ENCODE assay signal across 8 cellular contexts in genomic region chr5:10306806-10307205, GRCh38. TPM values are rescaled to one million over a fixed set of nuclear protein-coding genes. Genes with fewer than 3 reads are reported as not detected.
DNase-seq lines count a peak whose midpoint lies in the region; ATAC-seq and TF ChIP-seq lines count a peak whose summit lies in the region.

No MANE protein-coding gene starts in this region.

- CTCF ChIA-PET in A673 (lab: Charles Lee), result no interaction called here
- CTCF ChIA-PET in mammary epithelial cell (lab: Charles Lee; ENCODE audit: low non-redundant PET), result no interaction called here

- dilution Hi-C loops in mammary epithelial cell (cut with HindIII; ENCODE audit: low sequenced_read_pairs), result no loop called here

- WGBS in mammary epithelial cell (ENCODE audit: low coverage, missing lambda C conversion rate), result 84% methylated on average over 6 of the region's 8 CpGs

- in situ Hi-C loops in mammary epithelial cell (cut with MboI; ENCODE audit: low sequenced_read_pairs in 2 of 2), result no loop called here

- BruUV-seq in A673 (replicated peaks; lab: Mats Ljungman, UMichigan) (no TSS peak), mammary epithelial cell (replicated peaks; lab: Mats Ljungman, UMichigan) (no TSS peak)

- H2AFZ ChIP-seq in mammary epithelial cell (ENCODE audit: low read depth, low read length), result peak overlapping the region; percentile 99

- H3K9me3 ChIP-seq in A673 (ENCODE audit: low read depth, low read length, poor library complexity, severe bottlenecking) (no peaks in the 10 kb centered on the region), mammary epithelial cell (replicated peaks; ENCODE audit: insufficient read depth, low read length) (no peaks in the 10 kb centered on the region), mucosa of stomach (ENCODE audit: control insufficient read depth, low read length) (no peaks in the 10 kb centered on the region)

- TF ChIP-seq CTCF in A673 (conservative IDR thresholded peaks at IDR 0.05; ENCODE audit: low read depth, low read length), result no peak
- no peak for TF ChIP-seq CTCF in mammary epithelial cell (conservative IDR thresholded peaks at IDR 0.05 in 1 of 2, IDR thresholded peaks at IDR 0.05 in 1 of 2; ENCODE audit: extremely low read depth in 1 of 2, insufficient read depth in 1 of 2, low read depth in 1 of 2, low read length in 2 of 2)

- H3K36me3 ChIP-seq in A673 (ENCODE audit: insufficient read depth, low read length, poor library complexity, severe bottlenecking), result no peaks in the 10 kb centered on the region
- no peaks in the 10 kb centered on the region for H3K36me3 ChIP-seq in mammary epithelial cell (ENCODE audit: insufficient read depth, low read length)
- H3K36me3 ChIP-seq in mucosa of stomach (ENCODE audit: control insufficient read depth, insufficient read depth, low read length), result no peaks in the 10 kb centered on the region

- POLR2A ChIA-PET in A673 (lab: Charles Lee; ENCODE audit: low non-redundant PET), result no interaction called here

- peaks cover 4% of the 10 kb centered on the region for H3K4me1 ChIP-seq in A673 (ENCODE audit: insufficient read depth, low read length, poor library complexity, severe bottlenecking)
- peaks cover 35% of the 10 kb centered on the region for H3K4me1 ChIP-seq in mammary epithelial cell (ENCODE audit: insufficient read depth, low read length)
- peaks cover 52% of the 10 kb centered on the region for H3K4me1 ChIP-seq in mucosa of stomach (ENCODE audit: control insufficient read depth, insufficient read depth, low read length)

- intact Hi-C loops in A673 (cut with micrococcal nuclease; ENCODE audit: unreplicated experiment), result no loop called here
- intact Hi-C loops in mammary epithelial cell (cut with micrococcal nuclease), result loop anchor here (1.0 kb wide), 1 partner anchor 48 kb away; no protein-coding TSS in a partner anchor

- H3K4me2 ChIP-seq in mammary epithelial cell (ENCODE audit: insufficient read depth, low read depth, low read length), result peak overlapping the region; percentile 93

- DNase-seq in A673 (ENCODE audit: low spot score) (no peak), LHCN-M2 (ENCODE audit: low read depth) (peak; percentile 37), mammary epithelial cell (no peak), NCI-H345 treated with DMSO at 0.1 percent for 48 hours (lab: John Stamatoyannopoulos, UW; ENCODE audit: unreplicated experiment) (no peak), NOMO-1 (lab: John Stamatoyannopoulos, UW; ENCODE audit: unreplicated experiment in 2 of 2) (no peak), NCI-H2171 treated with DMSO at 0.1 percent for 48 hours (lab: John Stamatoyannopoulos, UW) (no peak)

- H3K27ac ChIP-seq in A673 (ENCODE audit: low read depth, low read length, poor library complexity, severe bottlenecking) (no peak overlapping the region), mammary epithelial cell (ENCODE audit: insufficient read depth, low read depth, low read length) (peak overlapping the region; percentile 30)

- no peak for ATAC-seq in GM21723 (IDR thresholded peaks at IDR 0.05; ENCODE audit: unreplicated experiment)

- H3K79me2 ChIP-seq in mammary epithelial cell (ENCODE audit: insufficient read depth, low read length), result peaks cover 13% of the 10 kb centered on the region

- H3K27me3 ChIP-seq in A673 (replicated peaks; ENCODE audit: insufficient read depth, low read depth, low read length, poor library complexity) (no peaks in the 10 kb centered on the region), mammary epithelial cell (ENCODE audit: insufficient read depth, low read length) (no peaks in the 10 kb centered on the region), mucosa of stomach (ENCODE audit: control insufficient read depth, insufficient read depth, low read length) (no peaks in the 10 kb centered on the region)

- H3K4me3 ChIP-seq in A673 (ENCODE audit: low read depth, low read length, poor library complexity, severe bottlenecking) (peak overlapping the region; percentile 55), mammary epithelial cell (replicated peaks in 1 of 3; ENCODE audit: insufficient read depth in 1 of 3, low read depth in 2 of 3, low read length in 3 of 3) (peak overlapping the region; percentile 69 to 74 (median 70)), mucosa of stomach (ENCODE audit: low read length) (peak overlapping the region; percentile 45)

- no peaks in the 10 kb centered on the region for H4K20me1 ChIP-seq in mammary epithelial cell (ENCODE audit: insufficient read depth, low read length)

- H3K9ac ChIP-seq in mammary epithelial cell (ENCODE audit: insufficient read depth, low read length) (peak overlapping the region; percentile 55), mucosa of stomach (ENCODE audit: low read length) (peak overlapping the region; percentile 71)

RNA-seq across cellular contexts. Expression of gene CMBL, which starts 0.9 kb away (rescaled TPM):
- 15.7 and 17.2 TPM in 2 replicates for total RNA-seq in A673 (2021)
- total RNA-seq in LHCN-M2 (2014; rRNA removed), result 2.9 and 4.0 TPM in 2 replicates
- polyA plus RNA-seq in LHCN-M2 (2012), result 15.3 TPM
- total RNA-seq in mammary epithelial cell, result 10 to 100 TPM in 1 of 2 donors, 1 to 10 TPM in 1; 2.5 to 17.3 TPM
- polyA plus RNA-seq in mammary epithelial cell, result 28.8 TPM
- 37.3 TPM for polyA minus RNA-seq in mammary epithelial cell

RNA-seq across cellular contexts. Expression of gene MARCHF6, which starts 46.7 kb away (rescaled TPM):
- total RNA-seq in A673 (2021) (129 and 144 TPM in 2 replicates), LHCN-M2 (2014; rRNA removed) (20.7 and 28.7 TPM in 2 replicates), mammary epithelial cell (100 to 1,000 TPM in 1 of 2 donors, 10 to 100 TPM in 1; 91.0 to 110 TPM)
- polyA plus RNA-seq in LHCN-M2 (2012), result 34.0 TPM
- polyA plus RNA-seq in mammary epithelial cell, result 95.3 TPM
- polyA minus RNA-seq in mammary epithelial cell, result 123 TPM

RNA-seq across cellular contexts. Expression of gene CCT5, which starts 56.7 kb away (rescaled TPM):
- 651 and 675 TPM in 2 replicates for total RNA-seq in A673 (2021)
- 532 and 556 TPM in 2 replicates for total RNA-seq in LHCN-M2 (2014; rRNA removed)
- 328 TPM for polyA plus RNA-seq in LHCN-M2 (2012)
- total RNA-seq in mammary epithelial cell, result 100 to 1,000 TPM; 270 to 303 TPM
- 542 TPM for polyA plus RNA-seq in mammary epithelial cell
- 413 TPM for polyA minus RNA-seq in mammary epithelial cell

RNA-seq across cellular contexts. Expression of gene ATPSCKMT, which starts 57.1 kb away (rescaled TPM):
- 34.8 and 36.6 TPM in 2 replicates for total RNA-seq in A673 (2021)
- total RNA-seq in LHCN-M2 (2014; rRNA removed), result 48.2 and 55.5 TPM in 2 replicates
- polyA plus RNA-seq in LHCN-M2 (2012), result 18.4 TPM
- total RNA-seq in mammary epithelial cell, result 10 to 100 TPM; 15.7 to 19.2 TPM
- 17.7 TPM for polyA plus RNA-seq in mammary epithelial cell
- 16.3 TPM for polyA minus RNA-seq in mammary epithelial cell
